8 cellular contexts compared by ENCODE assay signal in genomic region chr9:127311239-127311741, GRCh38. TPM values are rescaled to one million over a fixed set of nuclear protein-coding genes. Genes with fewer than 3 reads are reported as not detected.
DNase-seq lines count a peak whose midpoint lies in the region; ATAC-seq and TF ChIP-seq lines count a peak whose summit lies in the region.

No MANE protein-coding gene starts in this region.

- peak; percentile 62 for TF ChIP-seq CTCF in left ventricle myocardium inferior (IDR thresholded peaks at IDR 0.05; ENCODE audit: borderline replicate concordance)

- no peaks in the 10 kb centered on the region for H3K9me3 ChIP-seq in left ventricle myocardium inferior (replicated peaks)

- no peaks in the 10 kb centered on the region for H3K4me1 Mint-ChIP-seq in activated T-cell treated with anti-CD3 and anti-CD28 coated beads, Interleukin-2, amount 50 U/mL, for 4 hours (ENCODE audit: low read depth)

- H3K27me3 ChIP-seq in left ventricle myocardium inferior (ENCODE audit: low read depth), result no peaks in the 10 kb centered on the region

- no peak overlapping the region for H3K4me3 ChIP-seq in left ventricle myocardium inferior

- no peaks in the 10 kb centered on the region for H3K9me3 Mint-ChIP-seq in activated T-cell treated with anti-CD3 and anti-CD28 coated beads, Interleukin-2, amount 50 U/mL, for 4 hours

- H3K36me3 ChIP-seq in left ventricle myocardium inferior, result peaks cover 13% of the 10 kb centered on the region

- peak in 1 of 2 donors; percentile 48 for ATAC-seq in activated T-cell treated with anti-CD3 and anti-CD28 coated beads, Interleukin-2, amount 50 U/mL, for 4 hours
- ATAC-seq in GM19395 (IDR thresholded peaks at IDR 0.05; ENCODE audit: unreplicated experiment) (no peak), GM21447 (IDR thresholded peaks at IDR 0.05; ENCODE audit: unreplicated experiment) (no peak)

- H3K4me1 ChIP-seq in left ventricle myocardium inferior, result peaks cover 68% of the 10 kb centered on the region

- H3K36me3 Mint-ChIP-seq in activated T-cell treated with anti-CD3 and anti-CD28 coated beads, Interleukin-2, amount 50 U/mL, for 4 hours (ENCODE audit: insufficient read depth), result no peaks in the 10 kb centered on the region

- H3K4me3 Mint-ChIP-seq in activated T-cell treated with anti-CD3 and anti-CD28 coated beads, Interleukin-2, amount 50 U/mL, for 4 hours, result no peak overlapping the region

- H3K27ac ChIP-seq in left ventricle myocardium inferior (replicated peaks), result peak overlapping the region; percentile 84

- DNase-seq in DMS53 (lab: John Stamatoyannopoulos, UW), result peak; percentile 74
- DNase-seq in M059J (ENCODE audit: low read depth), result peak; percentile 71
- DNase-seq in activated T-cell treated with anti-CD3 and anti-CD28 coated beads, Interleukin-2, amount 50 U/mL, for 4 hours, result peak; percentile 35
- DNase-seq in left ventricle myocardium inferior, result no peak
- peak; percentile 3 for DNase-seq in stimulated activated CD4-positive, alpha-beta T cell treated with anti-CD3 and anti-CD28 coated beads, Interleukin-1b, Interleukin-23, amount 100 ng/mL, for 48 hours
- no peak for DNase-seq in NCI-H2081 treated with DMSO at 0.1 percent for 48 hours (lab: John Stamatoyannopoulos, UW)

- intact Hi-C loops in left ventricle myocardium inferior (cut with micrococcal nuclease), result no loop called here

- H3K27me3 Mint-ChIP-seq in activated T-cell treated with anti-CD3 and anti-CD28 coated beads, Interleukin-2, amount 50 U/mL, for 4 hours (ENCODE audit: low read depth), result peaks cover 2% of the 10 kb centered on the region

RNA-seq across cellular contexts. Expression of gene GARNL3, which starts 46.7 kb away (rescaled TPM):
- total RNA-seq in M059J (2014; rRNA removed; shearing (Covaris generic)), result 3.6 and 5.9 TPM in 2 replicates
- 1 to 10 TPM in 1 of 3 donors, under 1 TPM in 2; 0.66 to 1.5 (median 0.66) TPM for total RNA-seq in activated T-cell treated with anti-CD3 and anti-CD28 coated beads, Interleukin-2, amount 50 U/mL, for 4 hours
- 22.9 TPM for total RNA-seq in left ventricle myocardium inferior

Comparison
In these comparisons a context has a peak if more than half of its experiments do, and no peak if none do; other contexts are left out.
1. DNase-seq: peak in DMS53 (single experiment), M059J (single experiment), activated T-cell treated with anti-CD3 and anti-CD28 coated beads, Interleukin-2, amount 50 U/mL, for 4 hours (single experiment) and stimulated activated CD4-positive, alpha-beta T cell treated with anti-CD3 and anti-CD28 coated beads, Interleukin-1b, Interleukin-23, amount 100 ng/mL, for 48 hours (single experiment); none in left ventricle myocardium inferior (single experiment) and NCI-H2081 treated with DMSO at 0.1 percent for 48 hours (single experiment).